ENCODE assay signal across 14 cellular contexts in the genomic region with DNA sequence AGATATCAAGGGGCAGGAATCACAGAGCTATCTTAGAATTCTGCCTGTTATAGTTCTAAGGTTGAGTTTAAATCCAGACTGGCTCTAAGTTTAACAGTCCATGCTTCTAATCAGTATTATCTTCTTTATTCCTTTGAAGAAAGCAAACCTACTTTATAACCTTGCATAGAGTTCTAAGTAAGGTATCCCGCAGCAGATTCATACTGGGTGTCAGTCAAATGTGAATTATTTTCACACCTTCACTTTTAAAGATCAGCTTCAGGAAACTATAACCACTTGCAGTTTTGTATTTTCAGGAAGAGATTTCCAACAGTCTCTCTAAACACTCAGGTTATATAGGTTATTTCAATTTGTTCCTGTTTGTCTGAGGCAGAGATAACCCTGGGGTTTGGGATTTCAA. TPM values are rescaled to one million over a fixed set of nuclear protein-coding genes. Genes with fewer than 3 reads are reported as not detected.
DNase-seq lines count a peak whose midpoint lies in the region; ATAC-seq, FAIRE-seq and TF ChIP-seq lines count a peak whose summit lies in the region.
"Had no signal": no experiment of that assay in that cellular context is flagged by ENCODE, and none has a peak within 500 bp of the region (broad histone marks: within the 10 kb centered on the region; RNA-seq: fewer than 3 reads in every experiment).

No MANE protein-coding gene starts in this region.

- FAIRE-seq in D721Med (lab: Jason Lieb, UNC), result no peak

- no peak for TF ChIP-seq CTCF in GM12864 (IDR thresholded peaks at IDR 0.05; ENCODE audit: low read depth, low read length, missing control alignments)
- no peak for TF ChIP-seq CTCF in PC-9 (conservative IDR thresholded peaks at IDR 0.05)
- TF ChIP-seq CTCF in D721Med (IDR thresholded peaks at IDR 0.05; ENCODE audit: insufficient read depth, missing control alignments), result no peak

- H3K27ac Mint-ChIP-seq in activated naive CD8-positive, alpha-beta T cell treated with anti-CD3 and anti-CD28 coated beads for 36 hours, result peak overlapping the region; percentile 96
- H3K27ac Mint-ChIP-seq: activated CD4-positive, alpha-beta T cell treated with anti-CD3 and anti-CD28 coated beads, Interleukin-2, amount 10 ng/mL, durations not matched to agents 7 days and 5 days had no signal

- ATAC-seq in GM19467 (IDR thresholded peaks at IDR 0.05; ENCODE audit: unreplicated experiment), result peak; percentile 9
- ATAC-seq in HG03175 (IDR thresholded peaks at IDR 0.05; ENCODE audit: unreplicated experiment), result peak; percentile 10

- H2AFZ ChIP-seq in PC-9, result no peak overlapping the region

- no peaks in the 10 kb centered on the region for H3K9me3 Mint-ChIP-seq in activated naive CD8-positive, alpha-beta T cell treated with anti-CD3 and anti-CD28 coated beads for 36 hours
- H3K9me3 Mint-ChIP-seq: activated CD4-positive, alpha-beta T cell treated with anti-CD3 and anti-CD28 coated beads, Interleukin-2, amount 10 ng/mL, durations not matched to agents 7 days and 5 days; neural crest cell had no signal

- BruUV-seq in PC-9 (replicated peaks; lab: Mats Ljungman, UMichigan), result no TSS peak

- no peaks in the 10 kb centered on the region for H3K9me2 ChIP-seq in PC-9 (ENCODE audit: insufficient read depth)

- peaks cover 6% of the 10 kb centered on the region; the same call in 1 of the 2 replicates for H3F3A ChIP-seq in PC-9 (ENCODE audit: insufficient read depth, low read depth)

- no peaks in the 10 kb centered on the region for H3K27me3 Mint-ChIP-seq in activated naive CD8-positive, alpha-beta T cell treated with anti-CD3 and anti-CD28 coated beads for 36 hours
- H3K27me3 Mint-ChIP-seq: activated CD4-positive, alpha-beta T cell treated with anti-CD3 and anti-CD28 coated beads, Interleukin-2, amount 10 ng/mL, durations not matched to agents 7 days and 5 days had no signal

- CTCF ChIA-PET in PC-9 (lab: Charles Lee), result no interaction called here

- intact Hi-C loops in PC-9 (cut with micrococcal nuclease; ENCODE audit: unreplicated experiment), result no loop called here

- H3K9me3 ChIP-seq in PC-9 (ENCODE audit: insufficient read depth, low read depth), result no peaks in the 10 kb centered on the region

- H3K4me1 ChIP-seq in PC-9 (replicated peaks; ENCODE audit: insufficient read depth), result peaks cover 21% of the 10 kb centered on the region

- peaks cover 60% of the 10 kb centered on the region for H3K4me1 Mint-ChIP-seq in activated naive CD8-positive, alpha-beta T cell treated with anti-CD3 and anti-CD28 coated beads for 36 hours

- no peaks in the 10 kb centered on the region for H3K27me3 ChIP-seq in PC-9 (ENCODE audit: insufficient read depth, low read depth)

- peak overlapping the region; percentile 65 for H3K4me3 Mint-ChIP-seq in activated naive CD8-positive, alpha-beta T cell treated with anti-CD3 and anti-CD28 coated beads for 36 hours
- H3K4me3 Mint-ChIP-seq: activated CD4-positive, alpha-beta T cell treated with anti-CD3 and anti-CD28 coated beads, Interleukin-2, amount 10 ng/mL, durations not matched to agents 7 days and 5 days; neural crest cell had no signal

- H3K36me3 ChIP-seq in PC-9 (ENCODE audit: low read depth), result no peaks in the 10 kb centered on the region; the same call in 1 of the 2 replicates

- POLR2A ChIA-PET in PC-9 (lab: Charles Lee; ENCODE audit: unreplicated experiment), result interaction anchor here (0.6 kb wide), 1 partner anchor 20 kb away, joined by 3 read pairs; no protein-coding TSS in a partner anchor

- H3K4me2 ChIP-seq in PC-9, result no peak overlapping the region

- H3K79me2 ChIP-seq in PC-9 (ENCODE audit: low read depth), result 0 out of 2 replicates have a peak, but pooled peaks cover 4% of the 10 kb centered on the region

- H3K27ac ChIP-seq in PC-9, result no peak overlapping the region; the same call in 1 of the 2 replicates

- H4K20me1 ChIP-seq in PC-9 (ENCODE audit: insufficient read depth), result no peaks in the 10 kb centered on the region

- H3K4me3 ChIP-seq in GM12864 (ENCODE audit: low read depth, low read length) (peak overlapping the region; percentile 5; the same call in 1 of the 2 replicates), PC-9 (no peak overlapping the region)

- peaks cover 51% of the 10 kb centered on the region for H3K36me3 Mint-ChIP-seq in activated naive CD8-positive, alpha-beta T cell treated with anti-CD3 and anti-CD28 coated beads for 36 hours

- DNase-seq in GM12864 (ENCODE audit: low read depth) (no peak), PC-9 (no peak), COR-L47 (lab: John Stamatoyannopoulos, UW) (no peak), D721Med (ENCODE audit: insufficient read length, low spot score) (no peak), NOMO-1 (lab: John Stamatoyannopoulos, UW; ENCODE audit: unreplicated experiment in 2 of 2) (no peak)
- no peak for DNase-seq in activated naive CD8-positive, alpha-beta T cell treated with anti-CD3 and anti-CD28 coated beads for 36 hours
- DNase-seq: activated CD4-positive, alpha-beta T cell treated with anti-CD3 and anti-CD28 coated beads, Interleukin-2, amount 10 ng/mL, durations not matched to agents 7 days and 5 days; Calu3; KG1; NK-92 treated with Interleukin-12 subunit alpha and Interleukin-12 subunit beta, amount 100 ng/mL, for 24 hours had no signal

RNA-seq across cellular contexts. Expression of gene STAMBPL1, which starts 21.2 kb away (rescaled TPM):
- 10 to 100 TPM; 27.8 to 28.4 TPM for total RNA-seq in activated naive CD8-positive, alpha-beta T cell treated with anti-CD3 and anti-CD28 coated beads for 36 hours
- total RNA-seq in PC-9 (2021), result 7.4 and 7.6 TPM in 2 replicates

RNA-seq across cellular contexts. Expression of gene ANKRD22, which starts 49.6 kb away (rescaled TPM):
- not detected for total RNA-seq in activated naive CD8-positive, alpha-beta T cell treated with anti-CD3 and anti-CD28 coated beads for 36 hours
- 3.8 and 4.9 TPM in 2 replicates for total RNA-seq in PC-9 (2021)
- total RNA-seq: dermis microvascular lymphatic vessel endothelial cell, neural crest cell had no signal

RNA-seq across cellular contexts. Expression of gene ACTA2, which starts 51.4 kb away (rescaled TPM):
- total RNA-seq in activated naive CD8-positive, alpha-beta T cell treated with anti-CD3 and anti-CD28 coated beads for 36 hours, result 1 to 10 TPM; 4.7 to 5.0 TPM
- 5.3 and 8.4 TPM in 2 replicates for total RNA-seq in PC-9 (2021)
